8 cellular contexts compared by ENCODE assay signal in the genomic region with DNA sequence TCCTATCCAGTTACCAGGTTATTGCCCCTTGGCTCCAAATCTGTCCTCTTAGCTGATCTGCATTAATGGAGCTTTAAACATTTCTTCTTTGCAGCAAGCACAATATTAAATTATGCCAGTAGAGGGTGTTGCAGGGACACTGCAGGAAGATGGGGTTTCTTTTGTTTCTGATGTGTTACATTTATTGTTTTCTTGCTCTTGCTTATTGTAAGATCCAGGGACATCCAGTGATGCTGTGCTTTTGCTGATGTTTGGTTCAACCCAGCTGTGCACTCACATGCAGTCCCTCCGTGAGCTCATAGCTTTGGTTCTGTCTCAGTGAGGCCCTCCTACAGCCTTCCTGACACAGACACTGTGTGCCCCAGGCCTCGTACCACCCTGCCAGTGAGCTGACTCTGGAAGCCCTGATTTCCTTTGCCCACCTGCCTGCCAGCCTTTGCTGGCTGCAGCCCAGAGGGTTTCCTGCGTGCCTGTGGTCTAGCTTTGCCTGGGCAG.
DNase-seq lines count a peak whose midpoint lies in the region; ATAC-seq and TF ChIP-seq lines count a peak whose summit lies in the region.

No MANE protein-coding gene starts in this region.

- POLR2A ChIA-PET in MCF 10A (lab: Yijun Ruan, JAX), result interaction anchor here (0.6 to 1.5 kb wide), 7 partner anchors 9 to 485 kb away, joined by 3 to 7 read pairs (median 3); no protein-coding TSS in a partner anchor

- H3F3A ChIP-seq in DOHH2 (ENCODE audit: control insufficient read depth, insufficient read depth) (peaks cover 27% of the 10 kb centered on the region), smooth muscle cell (ENCODE audit: low read depth) (no peaks in the 10 kb centered on the region)

- no peak overlapping the region for H3K4me3 Mint-ChIP-seq in MCF 10A (ENCODE audit: unreplicated experiment)

- H3K27ac ChIP-seq in DOHH2 (ENCODE audit: low read depth, low read length), result peak overlapping the region; percentile 89
- no peak overlapping the region for H3K27ac ChIP-seq in iPS-20b (ENCODE audit: low read length)
- no peak overlapping the region for H3K27ac ChIP-seq in smooth muscle cell (ENCODE audit: low read depth)

- H2AFZ ChIP-seq in smooth muscle cell (ENCODE audit: low read depth), result no peak overlapping the region

- H3K9me2 ChIP-seq in DOHH2 (replicated peaks; ENCODE audit: control insufficient read depth, low read length), result no peaks in the 10 kb centered on the region

- H4K20me1 ChIP-seq in DOHH2 (ENCODE audit: control insufficient read depth, insufficient read depth, low read depth, low read length), result no peaks in the 10 kb centered on the region
- H4K20me1 ChIP-seq in smooth muscle cell (ENCODE audit: low read depth), result no peaks in the 10 kb centered on the region

- no peaks in the 10 kb centered on the region for H3K27me3 Mint-ChIP-seq in MCF 10A (ENCODE audit: insufficient read depth, unreplicated experiment)

- H3K4me3 ChIP-seq in DOHH2 (ENCODE audit: low read length) (peak overlapping the region; percentile 53), iPS-20b (ENCODE audit: low read length) (no peak overlapping the region), smooth muscle cell (no peak overlapping the region)

- H3K9me3 ChIP-seq in DOHH2 (ENCODE audit: control insufficient read depth, insufficient read depth, low read length) (no peaks in the 10 kb centered on the region), iPS-20b (ENCODE audit: insufficient read depth, low read depth, low read length) (no peaks in the 10 kb centered on the region), smooth muscle cell (replicated peaks; ENCODE audit: low read depth) (no peaks in the 10 kb centered on the region)

- H3K9me3 Mint-ChIP-seq in MCF 10A (ENCODE audit: unreplicated experiment), result no peaks in the 10 kb centered on the region

- H3K79me2 ChIP-seq in DOHH2 (ENCODE audit: control insufficient read depth, low read length) (peaks cover 8% of the 10 kb centered on the region), smooth muscle cell (ENCODE audit: low read depth) (no peaks in the 10 kb centered on the region)

- peak; percentile 91 for TF ChIP-seq CTCF in DOHH2 (IDR thresholded peaks at IDR 0.05; ENCODE audit: low read depth, low read length, poor library complexity, severe bottlenecking)
- TF ChIP-seq CTCF in MCF 10A (IDR thresholded peaks at IDR 0.05; ENCODE audit: unreplicated experiment), result peak; percentile 90
- TF ChIP-seq CTCF in smooth muscle cell (IDR thresholded peaks at IDR 0.05; ENCODE audit: borderline replicate concordance, insufficient read depth, poor library complexity, severe bottlenecking), result peak; percentile 63

- intact Hi-C loops in MCF 10A (cut with micrococcal nuclease), result loop anchor here (1.0 to 10.0 kb wide), 4 partner anchors 202 to 735 kb away; a partner anchor contains a TSS

- no TSS peak for BruUV-seq in MCF 10A (replicated peaks; lab: Mats Ljungman, UMichigan)

- 82% methylated on average over 3 of the region's 3 CpGs for WGBS in smooth muscle cell (ENCODE audit: low lambda C conversion rate)

- DNase-seq in HK-2 (ENCODE audit: unreplicated experiment) (peak; percentile 11), NCI-H82 (lab: John Stamatoyannopoulos, UW) (peak; percentile 76), MCF 10A (ENCODE audit: unreplicated experiment) (peak; percentile 59), smooth muscle cell (lab: John Stamatoyannopoulos, UW; ENCODE audit: unreplicated experiment) (no peak)

- ATAC-seq in HG03354 (IDR thresholded peaks at IDR 0.05; ENCODE audit: poor library complexity, severe bottlenecking, unreplicated experiment) (no peak), GM19328 (IDR thresholded peaks at IDR 0.05; ENCODE audit: unreplicated experiment) (no peak)

- H3K36me3 ChIP-seq in DOHH2 (ENCODE audit: control insufficient read depth, low read length) (peaks cover 13% of the 10 kb centered on the region; the same call in 1 of the 2 replicates), iPS-20b (ENCODE audit: insufficient read depth, low read depth, low read length) (no peaks in the 10 kb centered on the region), smooth muscle cell (ENCODE audit: low read depth) (no peaks in the 10 kb centered on the region)

- H3K4me1 ChIP-seq in DOHH2 (ENCODE audit: control insufficient read depth, low read length) (peaks cover 75% of the 10 kb centered on the region), iPS-20b (ENCODE audit: insufficient read depth, low read length) (no peaks in the 10 kb centered on the region), smooth muscle cell (ENCODE audit: low read depth) (no peaks in the 10 kb centered on the region)

- no peaks in the 10 kb centered on the region for H3K27me3 ChIP-seq in DOHH2 (ENCODE audit: control insufficient read depth, low read length)
- H3K27me3 ChIP-seq in iPS-20b (ENCODE audit: insufficient read depth, low read length), result no peaks in the 10 kb centered on the region
- H3K27me3 ChIP-seq in smooth muscle cell (ENCODE audit: low read depth), result no peaks in the 10 kb centered on the region

- no peaks in the 10 kb centered on the region for H3K4me1 Mint-ChIP-seq in MCF 10A (ENCODE audit: insufficient read depth, unreplicated experiment)

- H3K9ac ChIP-seq in iPS-20b (ENCODE audit: low read depth, low read length) (0 out of 2 replicates have a peak overlapping the region, but pooled peaks have one; percentile 24), smooth muscle cell (ENCODE audit: low read depth) (no peak overlapping the region)

- no peak overlapping the region for H3K27ac Mint-ChIP-seq in MCF 10A (ENCODE audit: low read depth, unreplicated experiment)

- H3K36me3 Mint-ChIP-seq in MCF 10A (ENCODE audit: insufficient read depth, unreplicated experiment), result no peaks in the 10 kb centered on the region

- CTCF ChIA-PET in MCF 10A (lab: Yijun Ruan, JAX), result interaction anchor here (0.5 to 2.7 kb wide), 124 partner anchors 9 to 1521 kb away, joined by 3 to 191 read pairs (median 5); no protein-coding TSS in a partner anchor

- H3K4me2 ChIP-seq in DOHH2 (ENCODE audit: low read length) (peak overlapping the region; percentile 73), smooth muscle cell (no peak overlapping the region)
